12 cellular contexts compared by ENCODE assay signal in the genomic region with DNA sequence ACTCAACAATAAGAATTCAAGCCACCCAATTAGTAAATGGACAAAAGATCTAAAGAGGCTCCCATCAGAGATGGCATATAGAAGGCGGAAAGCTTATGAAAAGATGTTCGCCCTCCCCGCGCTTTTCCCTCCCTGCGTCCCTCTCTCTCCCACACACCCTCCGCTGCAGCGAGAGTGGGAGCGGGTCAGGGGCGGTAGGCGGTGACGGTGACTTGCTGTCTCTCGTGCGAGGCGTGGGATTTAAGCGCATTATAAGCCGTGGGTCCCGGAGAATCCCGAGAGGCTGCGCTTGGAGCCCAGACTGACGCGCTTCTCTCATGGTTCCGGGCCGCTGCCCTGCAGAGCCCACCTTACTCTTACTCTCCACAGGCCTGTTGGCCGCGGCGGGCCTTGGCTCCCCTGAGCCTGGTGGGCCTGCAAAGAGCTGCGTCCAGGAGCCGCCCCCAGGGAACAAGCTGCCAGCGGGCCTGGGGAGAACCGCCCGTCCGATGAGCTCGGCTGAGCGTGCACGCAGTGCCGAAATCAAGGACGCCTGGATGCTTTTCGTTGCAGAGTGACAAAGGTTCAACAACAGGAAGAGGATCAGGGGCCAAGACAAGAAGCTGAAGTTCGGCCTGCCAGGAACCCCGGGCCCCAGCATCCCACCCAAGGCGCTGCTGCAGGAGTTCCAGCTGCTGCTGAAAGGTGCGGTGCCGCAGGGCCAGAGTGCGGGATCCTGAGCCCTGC. TPM values are rescaled to one million over a fixed set of nuclear protein-coding genes. Genes with fewer than 3 reads are reported as not detected.
DNase-seq lines count a peak whose midpoint lies in the region; TF ChIP-seq lines count a peak whose summit lies in the region.
"Had no signal": no experiment of that assay in that cellular context is flagged by ENCODE, and none has a peak within 500 bp of the region (broad histone marks: within the 10 kb centered on the region; RNA-seq: fewer than 3 reads in every experiment).

No MANE protein-coding gene starts in this region.

- peaks cover 78% of the 10 kb centered on the region for H3K27me3 ChIP-seq in BE2C

- H3K36me3 ChIP-seq in BE2C: no peaks in the 10 kb centered on the region
- H3K36me3 ChIP-seq: HAP-1, vagina had no signal

- no peaks in the 10 kb centered on the region for H3K4me1 ChIP-seq in BE2C

- peak; percentile 24 for DNase-seq in AG20443 (ENCODE audit: low spot score)
- DNase-seq in BE2C: peak; percentile 18
- peak; percentile 65 for DNase-seq in NCI-H1105 treated with DMSO at 0.1 percent for 48 hours (lab: John Stamatoyannopoulos, UW)
- no peak for DNase-seq in ureter (ENCODE audit: low spot score)
- DNase-seq in islet precursor cell: no peak
- DNase-seq in MV-4-11 (lab: John Stamatoyannopoulos, UW): no peak
- DNase-seq: NK-92 treated with Interleukin-12 subunit alpha and Interleukin-12 subunit beta, amount 100 ng/mL, for 24 hours; right cardiac atrium; T1000 had no signal

- H3K4me3 ChIP-seq in BE2C (ENCODE audit: low read depth, low read length): no peak overlapping the region
- H3K4me3 ChIP-seq in iPS-18c (ENCODE audit: insufficient read depth, low read depth, low read length): peak overlapping the region; percentile 56; the same call in 1 of the 2 replicates
- H3K4me3 ChIP-seq: HAP-1 had no signal

- TF ChIP-seq CTCF in BE2C (IDR thresholded peaks at IDR 0.05; ENCODE audit: low read depth, low read length): no peak

- H3K9me3 ChIP-seq in BE2C: no peaks in the 10 kb centered on the region
- no peaks in the 10 kb centered on the region for H3K9me3 ChIP-seq in iPS-18c (ENCODE audit: control insufficient read depth, insufficient read depth, low read length)
- H3K9me3 ChIP-seq: HAP-1, vagina had no signal

RNA-seq across cellular contexts. Expression of a gene that starts 42.6 kb away (rescaled TPM):
- 49.5 TPM for polyA plus RNA-seq in BE2C (2012; ENCODE audit: insufficient read depth, insufficient read length, low read depth)
- total RNA-seq in ureter: 28.5 TPM

Comparison
In these comparisons a context has a peak if more than half of its experiments do, and no peak if none do; other contexts are left out.
1. DNase-seq: peak in AG20443 (single experiment), BE2C (single experiment) and NCI-H1105 treated with DMSO at 0.1 percent for 48 hours (single experiment); none in ureter (single experiment), islet precursor cell (single experiment) and MV-4-11 (single experiment).